32 cellular contexts compared by ENCODE assay signal in genomic region chr12:7542046-7542445, GRCh38. TPM values are rescaled to one million over a fixed set of nuclear protein-coding genes. Genes with fewer than 3 reads are reported as not detected.
DNase-seq lines count a peak whose midpoint lies in the region; ATAC-seq and TF ChIP-seq lines count a peak whose summit lies in the region.
"Had no signal": no experiment of that assay in that cellular context is flagged by ENCODE, and none has a peak within 500 bp of the region (broad histone marks: within the 10 kb centered on the region; RNA-seq: fewer than 3 reads in every experiment).

No MANE protein-coding gene starts in this region.

- H3K27me3 ChIP-seq in GM23248 (replicated peaks; ENCODE audit: insufficient read depth): no peaks in the 10 kb centered on the region
- H3K27me3 ChIP-seq in adipocyte (replicated peaks; ENCODE audit: control insufficient read depth, insufficient read depth, low read length): no peaks in the 10 kb centered on the region
- no peaks in the 10 kb centered on the region for H3K27me3 ChIP-seq in neural progenitor cell
- no peaks in the 10 kb centered on the region for H3K27me3 ChIP-seq in upper lobe of left lung
- no peaks in the 10 kb centered on the region for H3K27me3 ChIP-seq in smooth muscle cell (ENCODE audit: low read depth)
- H3K27me3 ChIP-seq in left lung: no peaks in the 10 kb centered on the region
- H3K27me3 ChIP-seq: testis, vagina had no signal

- no peak for TF ChIP-seq POLR2A in upper lobe of left lung (IDR thresholded peaks at IDR 0.05)

- intact Hi-C loops in left lung (cut with DNase I): no loop called here

- H3K4me3 Mint-ChIP-seq in neural progenitor cell: no peak overlapping the region
- H3K4me3 Mint-ChIP-seq: activated B cell treated with CpG ODN at 0.5 μM for 24 hours; activated CD8-positive, alpha-beta memory T cell treated with anti-CD3 and anti-CD28 coated beads, Interleukin-2, amount 10 ng/mL, durations not matched to agents 7 days and 5 days; activated T-cell treated with anti-CD3 and anti-CD28 coated beads, Interleukin-2, amount 50 U/mL, for 4 hours; effector memory CD8-positive, alpha-beta T cell; naive thymus-derived CD4-positive, alpha-beta T cell; stimulated activated naive B cell treated with anti-CD40 and anti-IgM and Interleukin-4, amounts not matched to agents 10 μg/mL and 1 μg/mL and 100 μg/mL, for 72 hours had no signal

- H3K4me1 ChIP-seq in GM23248 (ENCODE audit: insufficient read depth) (peaks cover 18% of the 10 kb centered on the region), adipocyte (ENCODE audit: control insufficient read depth, insufficient read depth, low read length) (peaks cover 20% of the 10 kb centered on the region), neural progenitor cell (no peaks in the 10 kb centered on the region), upper lobe of left lung (peaks cover 0 to 4% (median 0%) of the 10 kb centered on the region in 4 donors), smooth muscle cell (ENCODE audit: low read depth) (no peaks in the 10 kb centered on the region), left lung (peaks cover 0 to 23% of the 10 kb centered on the region in 2 donors)
- H3K4me1 ChIP-seq: psoas muscle, testis, vagina had no signal

- H3F3A ChIP-seq in GM23248 (ENCODE audit: insufficient read depth) (peaks cover 11% of the 10 kb centered on the region), neural progenitor cell (ENCODE audit: low read depth) (no peaks in the 10 kb centered on the region), smooth muscle cell (ENCODE audit: low read depth) (no peaks in the 10 kb centered on the region)

- no peaks in the 10 kb centered on the region for H3K9me2 ChIP-seq in GM23248 (ENCODE audit: insufficient read depth)

- no peaks in the 10 kb centered on the region for H3K36me3 ChIP-seq in GM23248 (ENCODE audit: low read depth)
- no peaks in the 10 kb centered on the region for H3K36me3 ChIP-seq in adipocyte (ENCODE audit: control insufficient read depth, insufficient read depth, low read length, severe bottlenecking)
- H3K36me3 ChIP-seq in neural progenitor cell: no peaks in the 10 kb centered on the region
- no peaks in the 10 kb centered on the region for H3K36me3 ChIP-seq in upper lobe of left lung
- no peaks in the 10 kb centered on the region for H3K36me3 ChIP-seq in smooth muscle cell (ENCODE audit: low read depth)
- no peaks in the 10 kb centered on the region for H3K36me3 ChIP-seq in left lung
- H3K36me3 ChIP-seq: vagina had no signal

- in situ Hi-C loops in GM23248 (cut with MboI): no loop called here

- 21 to 30% methylated on average over 8 of the region's 8 CpGs for WGBS in GM23248 (ENCODE audit: low coverage in 1 of 2, low lambda C conversion rate in 2 of 2, missing lambda C conversion rate in 2 of 2), 2 experiments
- WGBS in upper lobe of left lung, 2 donors: 64 to 71% methylated on average over 8 of the region's 8 CpGs
- 79% methylated on average over 8 of the region's 8 CpGs for WGBS in smooth muscle cell (ENCODE audit: low lambda C conversion rate)

- H4K20me1 ChIP-seq in GM23248 (ENCODE audit: insufficient read depth) (no peaks in the 10 kb centered on the region), neural progenitor cell (ENCODE audit: low read depth) (no peaks in the 10 kb centered on the region), smooth muscle cell (ENCODE audit: low read depth) (no peaks in the 10 kb centered on the region)

- TF ChIP-seq EP300 in upper lobe of left lung (IDR thresholded peaks at IDR 0.05): no peak

- H3K9me3 ChIP-seq in GM23248 (ENCODE audit: low read depth): no peaks in the 10 kb centered on the region
- peaks cover 4% of the 10 kb centered on the region for H3K9me3 ChIP-seq in adipocyte (ENCODE audit: control insufficient read depth, low read length)
- no peaks in the 10 kb centered on the region for H3K9me3 ChIP-seq in neural progenitor cell (ENCODE audit: low read depth)
- H3K9me3 ChIP-seq in upper lobe of left lung: no peaks in the 10 kb centered on the region
- H3K9me3 ChIP-seq in smooth muscle cell (replicated peaks; ENCODE audit: low read depth): no peaks in the 10 kb centered on the region
- H3K9me3 ChIP-seq in left lung: no peaks in the 10 kb centered on the region
- H3K9me3 ChIP-seq: psoas muscle, testis, vagina had no signal

- H3K4me2 ChIP-seq in GM23248 (ENCODE audit: unreplicated experiment) (peak overlapping the region; percentile 53), neural progenitor cell (no peak overlapping the region), smooth muscle cell (no peak overlapping the region)

- no peaks in the 10 kb centered on the region for H3K36me3 Mint-ChIP-seq in neural progenitor cell
- H3K36me3 Mint-ChIP-seq: activated CD8-positive, alpha-beta memory T cell treated with anti-CD3 and anti-CD28 coated beads, Interleukin-2, amount 10 ng/mL, durations not matched to agents 7 days and 5 days had no signal

- DNase-seq in GM23248: no peak
- DNase-seq in adipocyte (ENCODE audit: low read depth): no peak
- DNase-seq in neural progenitor cell (ENCODE audit: low spot score): no peak
- DNase-seq in upper lobe of left lung: no peak
- no peak for DNase-seq in stimulated activated naive CD4-positive, alpha-beta T cell (lab: John Stamatoyannopoulos, UW)
- DNase-seq in smooth muscle cell (lab: John Stamatoyannopoulos, UW; ENCODE audit: unreplicated experiment): no peak
- no peak for DNase-seq in left lung
- DNase-seq: activated B cell treated with CpG ODN at 0.5 μM for 24 hours; activated CD4-positive, alpha-beta T cell treated with anti-CD3 and anti-CD28 coated beads, Interleukin-2, amount 50 U/mL, for 1 hour; activated CD8-positive, alpha-beta memory T cell treated with anti-CD3 and anti-CD28 coated beads, Interleukin-2, amount 10 ng/mL, durations not matched to agents 7 days and 5 days; activated T-cell treated with anti-CD3 and anti-CD28 coated beads, Interleukin-2, amount 50 U/mL, for 4 hours; cortex of kidney; DMS79 treated with DMSO at 0.1 percent for 48 hours; effector memory CD8-positive, alpha-beta T cell; erythroblast; GF-D8; GOT3; naive thymus-derived CD4-positive, alpha-beta T cell; NCI-H1092; NCI-H1694 treated with DMSO at 0.1 percent for 48 hours; NCI-H446; NCI-H748 treated with DMSO at 0.1 percent for 48 hours; nucleus accumbens; psoas muscle; stimulated activated naive B cell treated with anti-CD40 and anti-IgM and Interleukin-4, amounts not matched to agents 10 μg/mL and 1 μg/mL and 100 μg/mL, for 72 hours; testis had no signal

- H3K27ac ChIP-seq in GM23248 (no peak overlapping the region), neural progenitor cell (no peak overlapping the region), upper lobe of left lung (peak overlapping the region in 3 of 4 donors; percentile 46 to 64 (median 52)), smooth muscle cell (ENCODE audit: low read depth) (no peak overlapping the region), left lung (peak overlapping the region in 1 of 2 donors; percentile 82)
- H3K27ac ChIP-seq: HL-60, psoas muscle, RWPE1, vagina had no signal

- H3K79me2 ChIP-seq in GM23248 (ENCODE audit: insufficient read depth): no peaks in the 10 kb centered on the region
- no peaks in the 10 kb centered on the region for H3K79me2 ChIP-seq in neural progenitor cell (ENCODE audit: low read depth)
- H3K79me2 ChIP-seq in smooth muscle cell (ENCODE audit: low read depth): no peaks in the 10 kb centered on the region

- no peak for TF ChIP-seq CTCF in neural progenitor cell (IDR thresholded peaks at IDR 0.05)
- no peak for TF ChIP-seq CTCF in upper lobe of left lung (IDR thresholded peaks at IDR 0.05)
- TF ChIP-seq CTCF in smooth muscle cell (IDR thresholded peaks at IDR 0.05; ENCODE audit: borderline replicate concordance, insufficient read depth, poor library complexity, severe bottlenecking): no peak
- TF ChIP-seq CTCF in left lung (IDR thresholded peaks at IDR 0.05): no peak

- ATAC-seq in upper lobe of left lung (ENCODE audit: low FRiP score in 2 of 2) (no peak), left lung (no peak)
- ATAC-seq: activated CD8-positive, alpha-beta memory T cell treated with anti-CD3 and anti-CD28 coated beads, Interleukin-2, amount 10 ng/mL, durations not matched to agents 7 days and 5 days; activated T-cell treated with anti-CD3 and anti-CD28 coated beads, Interleukin-2, amount 50 U/mL, for 4 hours; effector memory CD8-positive, alpha-beta T cell; psoas muscle; stimulated activated naive B cell treated with anti-CD40 and anti-IgM and Interleukin-4, amounts not matched to agents 10 μg/mL and 1 μg/mL and 100 μg/mL, for 72 hours had no signal

- no peaks in the 10 kb centered on the region for H3K27me3 Mint-ChIP-seq in neural progenitor cell (ENCODE audit: insufficient read depth, low read depth)

- no peak overlapping the region for H3K9ac ChIP-seq in GM23248
- peak overlapping the region; percentile 75 for H3K9ac ChIP-seq in adipocyte (ENCODE audit: low read length)
- no peak overlapping the region for H3K9ac ChIP-seq in neural progenitor cell
- no peak overlapping the region for H3K9ac ChIP-seq in smooth muscle cell (ENCODE audit: low read depth)

- H3K4me3 ChIP-seq in GM23248 (no peak overlapping the region), adipocyte (ENCODE audit: low read length) (peak overlapping the region; percentile 54), neural progenitor cell (no peak overlapping the region), upper lobe of left lung (no peak overlapping the region), smooth muscle cell (no peak overlapping the region), left lung (no peak overlapping the region)
- H3K4me3 ChIP-seq: psoas muscle, testis, vagina had no signal

- peaks cover 5% of the 10 kb centered on the region for H3K4me1 Mint-ChIP-seq in neural progenitor cell
- H3K4me1 Mint-ChIP-seq: activated B cell treated with CpG ODN at 0.5 μM for 24 hours; activated CD8-positive, alpha-beta memory T cell treated with anti-CD3 and anti-CD28 coated beads, Interleukin-2, amount 10 ng/mL, durations not matched to agents 7 days and 5 days; stimulated activated naive B cell treated with anti-CD40 and anti-IgM and Interleukin-4, amounts not matched to agents 10 μg/mL and 1 μg/mL and 100 μg/mL, for 72 hours had no signal

- no peak overlapping the region for H3K27ac Mint-ChIP-seq in neural progenitor cell
- H3K27ac Mint-ChIP-seq: activated B cell treated with CpG ODN at 0.5 μM for 24 hours; activated CD8-positive, alpha-beta memory T cell treated with anti-CD3 and anti-CD28 coated beads, Interleukin-2, amount 10 ng/mL, durations not matched to agents 7 days and 5 days; effector memory CD8-positive, alpha-beta T cell; naive thymus-derived CD4-positive, alpha-beta T cell; stimulated activated naive B cell treated with anti-CD40 and anti-IgM and Interleukin-4, amounts not matched to agents 10 μg/mL and 1 μg/mL and 100 μg/mL, for 72 hours had no signal

- H2AFZ ChIP-seq in GM23248 (peak overlapping the region; percentile 62), neural progenitor cell (replicated peaks) (peak overlapping the region; percentile 45), smooth muscle cell (ENCODE audit: low read depth) (no peak overlapping the region)

- no peaks in the 10 kb centered on the region for H3K9me3 Mint-ChIP-seq in neural progenitor cell
- H3K9me3 Mint-ChIP-seq: effector memory CD8-positive, alpha-beta T cell had no signal

RNA-seq across cellular contexts. Expression of gene CD163, which starts 38.5 kb away (rescaled TPM):
- total RNA-seq in GM23248 (2014; rRNA removed; shearing (Covaris generic)): not detected in 2 replicates
- 0.05 TPM in 1 of 2 replicates, not detected in the other for polyA plus RNA-seq in GM23248 (2016; fragmentation: Nextera tagmentation; extraction: Ambion mirVana)
- not detected in 2 replicates for total RNA-seq in neural progenitor cell (ENCODE audit: low replicate concordance)
- total RNA-seq in upper lobe of left lung: 100 to 1,000 TPM; 267 to 721 (median 394) TPM
- not detected in 2 replicates for total RNA-seq in smooth muscle cell
- not detected in 2 replicates for polyA plus RNA-seq in smooth muscle cell
- 1,000 to 10,000 TPM in 1 of 2 donors, 100 to 1,000 TPM in 1; 235 to 1,041 TPM for total RNA-seq in left lung
- total RNA-seq: activated CD8-positive, alpha-beta memory T cell treated with anti-CD3 and anti-CD28 coated beads, Interleukin-2, amount 10 ng/mL, durations not matched to agents 7 days and 5 days; M059J; SK-MEL-5 had no signal
- polyA plus RNA-seq: BJ had no signal

Comparison
In these comparisons a context has a peak if more than half of its experiments do, and no peak if none do; other contexts are left out.
1. H3K27ac ChIP-seq: peak in upper lobe of left lung (3 of 4); none in GM23248 (single experiment), neural progenitor cell (single experiment) and smooth muscle cell (single experiment).
2. RNA of gene CD163, which starts 38.5 kb away (total RNA-seq): 235 to 1,041 TPM in left lung and 267 to 721 TPM in upper lobe of left lung; not detected in GM23248, not detected in neural progenitor cell and not detected in smooth muscle cell; every median in the first group is over 100 times any median in the second.